Comparison of ENCODE assay signal across 8 cellular contexts in the genomic region with DNA sequence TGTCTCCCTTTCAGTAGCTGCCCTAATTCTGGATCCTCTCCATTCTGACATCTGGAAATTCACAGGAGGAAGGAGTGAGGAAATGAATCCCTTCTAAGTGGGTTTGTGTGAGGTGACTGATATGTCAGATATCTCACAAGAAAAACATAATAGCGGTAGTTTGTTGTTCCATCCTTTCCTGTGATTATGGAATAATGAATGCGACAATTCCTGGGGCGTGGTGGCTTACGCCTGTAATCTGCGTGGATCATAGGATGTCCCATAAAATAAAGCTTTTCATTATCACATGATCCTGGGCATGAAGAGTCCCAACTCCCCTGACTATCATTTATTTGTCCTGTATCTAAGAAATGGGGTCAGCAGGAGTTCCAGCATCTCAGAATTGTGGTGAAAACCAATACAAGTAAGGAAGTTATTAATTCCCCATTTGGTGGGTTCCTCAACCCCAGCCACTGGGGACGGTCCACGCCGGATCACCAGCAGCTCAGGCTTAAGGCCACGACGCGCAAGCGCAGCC. TPM values are rescaled to one million over a fixed set of nuclear protein-coding genes. Genes with fewer than 3 reads are reported as not detected.
DNase-seq lines count a peak whose midpoint lies in the region; TF ChIP-seq lines count a peak whose summit lies in the region.

No MANE protein-coding gene starts in this region.

- DNase-seq in CD14-positive monocyte (ENCODE audit: low spot score): no peak
- DNase-seq in MG63: no peak
- DNase-seq in SHP77 (lab: John Stamatoyannopoulos, UW): no peak
- no peak for DNase-seq in HT-29 (ENCODE audit: low spot score)
- no peak for DNase-seq in stimulated activated CD4-positive, alpha-beta T cell treated with anti-CD3 and anti-CD28 coated beads, Interleukin-4, amount 100 ng/mL, for 24 hours
- no peak for DNase-seq in pons (ENCODE audit: low spot score)

- peak overlapping the region; percentile 87 to 91 for H3K4me3 Mint-ChIP-seq in CD14-positive monocyte

- no peaks in the 10 kb centered on the region for H3K9me2 ChIP-seq in neural cell (ENCODE audit: insufficient read depth, low read length)

- peak overlapping the region; percentile 72 for H3K4me2 ChIP-seq in neural cell (ENCODE audit: low read length)

- H3K79me2 ChIP-seq in neural cell (replicated peaks; ENCODE audit: insufficient read depth, low read length): peaks cover 27% of the 10 kb centered on the region

- H3K27me3 Mint-ChIP-seq in CD14-positive monocyte (ENCODE audit: low read depth in 3 of 3): no peaks in the 10 kb centered on the region

- H3K36me3 ChIP-seq in MG63 (peaks cover 53% of the 10 kb centered on the region), ectodermal cell (ENCODE audit: control insufficient read depth, insufficient read depth, low read length) (no peaks in the 10 kb centered on the region), neural cell (ENCODE audit: insufficient read depth, low read length) (no peaks in the 10 kb centered on the region)

- intact Hi-C loops in CD14-positive monocyte (cut with micrococcal nuclease): loop anchor here in 1 of 2 donors (5.0 to 10.0 kb wide), 2 partner anchors 62 to 91 kb away; partner anchors contain the start of genes DDX46 and PCBD2

- no peaks in the 10 kb centered on the region for H3K4me1 ChIP-seq in ectodermal cell (ENCODE audit: control insufficient read depth, insufficient read depth, low read length)

- peak overlapping the region; percentile 97 for H3K9ac ChIP-seq in neural cell (ENCODE audit: low read length)

- H4K20me1 ChIP-seq in neural cell (ENCODE audit: insufficient read depth): no peaks in the 10 kb centered on the region

- TF ChIP-seq CTCF in CD14-positive monocyte (IDR thresholded peaks at IDR 0.05) (no peak), neural cell (IDR thresholded peaks at IDR 0.05; ENCODE audit: poor library complexity, severe bottlenecking) (no peak)

- peak overlapping the region; percentile 88 for H3K27ac ChIP-seq in ectodermal cell (ENCODE audit: insufficient read depth, low read depth, low read length, poor library complexity, severe bottlenecking)
- peak overlapping the region; percentile 92 for H3K27ac ChIP-seq in neural cell (ENCODE audit: low read length)

- H3K9me3 ChIP-seq in MG63: no peaks in the 10 kb centered on the region
- H3K9me3 ChIP-seq in ectodermal cell (ENCODE audit: control insufficient read depth, low read length): no peaks in the 10 kb centered on the region
- no peaks in the 10 kb centered on the region for H3K9me3 ChIP-seq in neural cell (ENCODE audit: low read length)

- peak overlapping the region; percentile 31 for H2AFZ ChIP-seq in neural cell (ENCODE audit: low read depth, low read length)

- no peak for TF ChIP-seq EP300 in neural cell (conservative IDR thresholded peaks at IDR 0.05; ENCODE audit: poor library complexity, severe bottlenecking)

- H3K4me3 ChIP-seq in MG63 (peak overlapping the region; percentile 89), ectodermal cell (ENCODE audit: insufficient read depth, low read depth, low read length) (peak overlapping the region; percentile 56), neural cell (ENCODE audit: low read length) (peak overlapping the region; percentile 96)

- H3K36me3 Mint-ChIP-seq in CD14-positive monocyte: peaks cover 7 to 34% of the 10 kb centered on the region in 2 donors

- 40 to 42% methylated on average over 12 of the region's 12 CpGs for WGBS in ectodermal cell, 2 experiments

- peak overlapping the region; percentile 88 to 95 (median 89) for H3K27ac Mint-ChIP-seq in CD14-positive monocyte

- H3F3A ChIP-seq in neural cell (ENCODE audit: insufficient read depth, low read length, poor library complexity, severe bottlenecking): no peaks in the 10 kb centered on the region

- H3K27me3 ChIP-seq in MG63: no peaks in the 10 kb centered on the region
- no peaks in the 10 kb centered on the region for H3K27me3 ChIP-seq in ectodermal cell (ENCODE audit: control insufficient read depth, insufficient read depth, low read length, poor library complexity, severe bottlenecking)
- no peaks in the 10 kb centered on the region for H3K27me3 ChIP-seq in neural cell (ENCODE audit: insufficient read depth, low read depth, low read length)

- TF ChIP-seq RAD21 in neural cell (conservative IDR thresholded peaks at IDR 0.05): no peak

- no peaks in the 10 kb centered on the region for H3K9me3 Mint-ChIP-seq in CD14-positive monocyte

- peaks cover 23% of the 10 kb centered on the region for H3K4me1 Mint-ChIP-seq in CD14-positive monocyte

TF ChIP-seq in neural cell, 6 proteins besides CTCF, POLR2A, EP300 and RAD21:
- TF ChIP-seq POLR2AphosphoS5 (IDR thresholded peaks at IDR 0.05) (no peak), TAF1 (IDR thresholded peaks at IDR 0.05; ENCODE audit: low read depth) (no peak), SMC3 (conservative IDR thresholded peaks at IDR 0.05; ENCODE audit: poor library complexity) (no peak), MXI1 (conservative IDR thresholded peaks at IDR 0.05; ENCODE audit: poor library complexity, severe bottlenecking) (no peak), EZH2 (IDR thresholded peaks at IDR 0.05; ENCODE audit: borderline replicate concordance, insufficient read depth, low read length, poor library complexity, severe bottlenecking) (no peak)
- TF ChIP-seq, protein P1, sequence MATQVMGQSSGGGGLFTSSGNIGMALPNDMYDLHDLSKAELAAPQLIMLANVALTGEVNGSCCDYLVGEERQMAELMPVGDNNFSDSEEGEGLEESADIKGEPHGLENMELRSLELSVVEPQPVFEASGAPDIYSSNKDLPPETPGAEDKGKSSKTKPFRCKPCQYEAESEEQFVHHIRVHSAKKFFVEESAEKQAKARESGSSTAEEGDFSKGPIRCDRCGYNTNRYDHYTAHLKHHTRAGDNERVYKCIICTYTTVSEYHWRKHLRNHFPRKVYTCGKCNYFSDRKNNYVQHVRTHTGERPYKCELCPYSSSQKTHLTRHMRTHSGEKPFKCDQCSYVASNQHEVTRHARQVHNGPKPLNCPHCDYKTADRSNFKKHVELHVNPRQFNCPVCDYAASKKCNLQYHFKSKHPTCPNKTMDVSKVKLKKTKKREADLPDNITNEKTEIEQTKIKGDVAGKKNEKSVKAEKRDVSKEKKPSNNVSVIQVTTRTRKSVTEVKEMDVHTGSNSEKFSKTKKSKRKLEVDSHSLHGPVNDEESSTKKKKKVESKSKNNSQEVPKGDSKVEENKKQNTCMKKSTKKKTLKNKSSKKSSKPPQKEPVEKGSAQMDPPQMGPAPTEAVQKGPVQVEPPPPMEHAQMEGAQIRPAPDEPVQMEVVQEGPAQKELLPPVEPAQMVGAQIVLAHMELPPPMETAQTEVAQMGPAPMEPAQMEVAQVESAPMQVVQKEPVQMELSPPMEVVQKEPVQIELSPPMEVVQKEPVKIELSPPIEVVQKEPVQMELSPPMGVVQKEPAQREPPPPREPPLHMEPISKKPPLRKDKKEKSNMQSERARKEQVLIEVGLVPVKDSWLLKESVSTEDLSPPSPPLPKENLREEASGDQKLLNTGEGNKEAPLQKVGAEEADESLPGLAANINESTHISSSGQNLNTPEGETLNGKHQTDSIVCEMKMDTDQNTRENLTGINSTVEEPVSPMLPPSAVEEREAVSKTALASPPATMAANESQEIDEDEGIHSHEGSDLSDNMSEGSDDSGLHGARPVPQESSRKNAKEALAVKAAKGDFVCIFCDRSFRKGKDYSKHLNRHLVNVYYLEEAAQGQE (IDR thresholded peaks at IDR 0.05; ENCODE audit: borderline replicate concordance): no peak

RNA-seq across cellular contexts. Expression of gene C5orf24, which starts 0.4 kb away (rescaled TPM):
- polyA plus RNA-seq in CD14-positive monocyte (1 to 10 TPM; 5.6 to 6.6 TPM), neural cell (62.4 and 71.7 TPM in 2 replicates)
- total RNA-seq in MG63 (2014; rRNA removed; shearing (Covaris generic); ENCODE audit: low replicate concordance): 26.2 and 37.6 TPM in 2 replicates
- polyA plus RNA-seq in ectodermal cell (2013, experiment 1 of 4): 48.7 TPM
- polyA plus RNA-seq in ectodermal cell (2013, experiment 2 of 4): 54.4 TPM
- 46.4 TPM for polyA plus RNA-seq in ectodermal cell (2013, experiment 3 of 4)
- polyA plus RNA-seq in ectodermal cell (2013, experiment 4 of 4): 52.4 TPM
- polyA minus RNA-seq in neural cell: 116 and 122 TPM in 2 replicates
- 19.2 and 22.0 TPM in 2 replicates for total RNA-seq in HT-29 (2014; rRNA removed; shearing (Covaris generic))

RNA-seq across cellular contexts. Expression of gene TXNDC15, which starts 28.8 kb away (rescaled TPM):
- polyA plus RNA-seq in CD14-positive monocyte: 10 to 100 TPM; 24.1 to 28.0 TPM
- 115 and 231 TPM in 2 replicates for total RNA-seq in MG63 (2014; rRNA removed; shearing (Covaris generic); ENCODE audit: low replicate concordance)
- polyA plus RNA-seq in ectodermal cell (2013, experiment 1 of 4): 37.9 TPM
- 38.5 TPM for polyA plus RNA-seq in ectodermal cell (2013, experiment 2 of 4)
- polyA plus RNA-seq in ectodermal cell (2013, experiment 3 of 4): 28.7 TPM
- 41.7 TPM for polyA plus RNA-seq in ectodermal cell (2013, experiment 4 of 4)
- polyA plus RNA-seq in neural cell: 127 and 147 TPM in 2 replicates
- polyA minus RNA-seq in neural cell: 148 TPM in 2 replicates
- 21.5 and 27.5 TPM in 2 replicates for total RNA-seq in HT-29 (2014; rRNA removed; shearing (Covaris generic))

RNA-seq across cellular contexts. Expression of gene PCBD2, which starts 59.5 kb away (rescaled TPM):
- polyA plus RNA-seq in CD14-positive monocyte: 10 to 100 TPM in 1 of 2 donors, 1 to 10 TPM in 1; 9.0 to 12.6 TPM
- total RNA-seq in MG63 (2014; rRNA removed; shearing (Covaris generic); ENCODE audit: low replicate concordance): 7.1 and 11.1 TPM in 2 replicates
- polyA plus RNA-seq in ectodermal cell (2013, experiment 1 of 4): 2.5 TPM
- polyA plus RNA-seq in ectodermal cell (2013, experiment 2 of 4): 3.1 TPM
- polyA plus RNA-seq in ectodermal cell (2013, experiment 3 of 4): 2.3 TPM
- polyA plus RNA-seq in ectodermal cell (2013, experiment 4 of 4): 2.7 TPM
- polyA plus RNA-seq in neural cell: 4.7 and 6.0 TPM in 2 replicates
- polyA minus RNA-seq in neural cell: 5.4 and 8.0 TPM in 2 replicates
- 6.6 and 7.6 TPM in 2 replicates for total RNA-seq in HT-29 (2014; rRNA removed; shearing (Covaris generic))
